8 cellular contexts compared by ENCODE assay signal in the genomic region with DNA sequence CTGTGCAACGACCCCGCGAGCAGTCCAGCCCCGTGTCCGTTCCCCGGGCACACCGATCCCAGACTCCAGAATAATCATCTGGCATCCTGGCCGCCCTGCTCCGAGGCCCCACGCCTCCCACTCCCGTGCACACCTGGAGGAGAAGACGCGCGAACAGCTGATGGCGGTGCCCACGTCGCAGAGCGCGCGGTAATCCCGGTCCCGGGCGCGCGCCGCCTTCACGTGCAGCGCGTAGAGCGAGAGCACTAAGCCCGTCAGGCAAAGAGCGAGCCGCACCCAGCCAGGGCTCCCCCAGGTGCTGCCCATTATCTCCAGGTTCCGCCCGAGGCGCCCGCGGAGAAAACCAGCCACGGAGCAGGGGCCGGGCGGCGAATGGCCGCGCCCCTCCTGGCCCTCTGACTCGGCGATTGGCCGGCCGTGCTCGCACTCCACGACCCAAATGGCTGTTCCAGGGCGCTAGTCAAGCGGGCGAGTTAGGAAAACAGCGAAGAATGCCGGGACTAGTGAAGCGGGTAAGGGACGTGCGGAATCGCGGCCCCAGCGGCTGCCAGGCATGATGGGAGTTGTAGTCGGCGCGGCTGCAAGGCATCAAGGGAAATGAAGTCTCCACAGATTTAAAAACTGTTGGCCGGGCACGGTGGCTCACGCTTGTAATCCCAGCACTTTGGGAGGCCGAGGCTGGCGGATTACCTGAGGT. TPM values are rescaled to one million over a fixed set of nuclear protein-coding genes. Genes with fewer than 3 reads are reported as not detected.
DNase-seq lines count a peak whose midpoint lies in the region; ATAC-seq and TF ChIP-seq lines count a peak whose summit lies in the region.

A gene (minus strand): TSS at position 374 of the 697 bp plus-strand sequence. CDS start 68 bp downstream, at position 306.

- intact Hi-C loops in Calu3 (cut with micrococcal nuclease; ENCODE audit: unreplicated experiment) = loop anchor here (1.0 to 2.0 kb wide), 2 partner anchors 20 to 109 kb away; a partner anchor contains a TSS

- no peaks in the 10 kb centered on the region for H3K27me3 Mint-ChIP-seq in Calu3 (ENCODE audit: unreplicated experiment)
- peaks cover 26% of the 10 kb centered on the region for H3K27me3 Mint-ChIP-seq in endothelial cell (ENCODE audit: unreplicated experiment)

- H4K20me1 ChIP-seq in OCI-LY3 (ENCODE audit: insufficient read depth, low read length) = 0 out of 2 replicates have a peak, but pooled peaks cover 4% of the 10 kb centered on the region

- H3K4me3 Mint-ChIP-seq in Calu3 (ENCODE audit: low read depth, unreplicated experiment) = peak within 1 kb of the TSS; percentile 89
- peak within 1 kb of the TSS; percentile 94 for H3K4me3 Mint-ChIP-seq in endothelial cell (ENCODE audit: unreplicated experiment)

- H3K4me1 Mint-ChIP-seq in Calu3 (ENCODE audit: low read depth, unreplicated experiment) (peaks cover 12% of the 10 kb centered on the region), endothelial cell (ENCODE audit: unreplicated experiment) (peaks cover 11% of the 10 kb centered on the region)

- peak; percentile 85 for ATAC-seq in GM21390 (IDR thresholded peaks at IDR 0.05; ENCODE audit: unreplicated experiment)

- H3K4me3 ChIP-seq in HUES6 (ENCODE audit: low read depth, low read length) (peak within 1 kb of the TSS; percentile 85), OCI-LY3 (ENCODE audit: low read length) (peak within 1 kb of the TSS; percentile 85)

- no peaks in the 10 kb centered on the region for H3K27me3 ChIP-seq in HUES6 (ENCODE audit: control insufficient read depth, insufficient read depth, low read length)
- H3K27me3 ChIP-seq in OCI-LY3 (ENCODE audit: low read depth, low read length) = no peaks in the 10 kb centered on the region

- peak within 1 kb of the TSS; percentile 82 for H3K27ac Mint-ChIP-seq in Calu3 (ENCODE audit: unreplicated experiment)
- peak within 1 kb of the TSS; percentile 68 for H3K27ac Mint-ChIP-seq in endothelial cell (ENCODE audit: unreplicated experiment)

- peak within 1 kb of the TSS; percentile 80 for H3K4me2 ChIP-seq in OCI-LY3 (ENCODE audit: low read length)

- H3K9ac ChIP-seq in HUES6 (ENCODE audit: low read length) (peak within 1 kb of the TSS; percentile 92), OCI-LY3 (ENCODE audit: low read length) (peak within 1 kb of the TSS; percentile 85)

- H3K4me1 ChIP-seq in HUES6 (ENCODE audit: control insufficient read depth, insufficient read depth, low read length) (peaks cover 4% of the 10 kb centered on the region; the same call in 1 of the 2 replicates), OCI-LY3 (ENCODE audit: low read length) (peaks cover 12% of the 10 kb centered on the region)

- H2AFZ ChIP-seq in OCI-LY3 (ENCODE audit: low read depth, low read length) = peak within 1 kb of the TSS; percentile 96

- H3K9me3 ChIP-seq in HUES6 (ENCODE audit: control insufficient read depth, insufficient read depth, low read depth, low read length) (no peaks in the 10 kb centered on the region), OCI-LY3 (ENCODE audit: insufficient read depth, low read length) (no peaks in the 10 kb centered on the region)

- peaks cover 43% of the 10 kb centered on the region for H3K36me3 Mint-ChIP-seq in Calu3 (ENCODE audit: insufficient read depth, unreplicated experiment)
- H3K36me3 Mint-ChIP-seq in endothelial cell (ENCODE audit: low read depth, unreplicated experiment) = peaks cover 8% of the 10 kb centered on the region

- H3K36me3 ChIP-seq in HUES6 (ENCODE audit: control insufficient read depth, insufficient read depth, low read length) (peaks cover 15% of the 10 kb centered on the region), OCI-LY3 (replicated peaks; ENCODE audit: low read depth, low read length) (peaks cover 11% of the 10 kb centered on the region)

- CTCF ChIA-PET in Calu3 (lab: Charles Lee) = interaction anchor here (0.6 to 2.7 kb wide), 4 partner anchors 48 to 364 kb away, joined by 3 to 16 read pairs (median 11); a partner anchor contains a TSS

- H3K27ac ChIP-seq in HUES6 (ENCODE audit: low read depth, low read length) (peak within 1 kb of the TSS; percentile 53), OCI-LY3 (ENCODE audit: low read length) (peak within 1 kb of the TSS; percentile 71)

- TF ChIP-seq CTCF in Calu3 (IDR thresholded peaks at IDR 0.05; ENCODE audit: unreplicated experiment) (no peak), OCI-LY3 (IDR thresholded peaks at IDR 0.05; ENCODE audit: low read depth, low read length) (no peak), endothelial cell (IDR thresholded peaks at IDR 0.05; ENCODE audit: unreplicated experiment) (no peak)

- H3K79me2 ChIP-seq in OCI-LY3 (ENCODE audit: low read length) = peaks cover 39% of the 10 kb centered on the region

- peak; percentile 97 for DNase-seq in Calu3
- peak; percentile 91 for DNase-seq in activated CD8-positive, alpha-beta memory T cell treated with anti-CD3 and anti-CD28 coated beads, Interleukin-2, amount 50 U/mL, for 48 hours
- peak; percentile 85 for DNase-seq in endothelial cell (ENCODE audit: low spot score)
- DNase-seq in middle frontal gyrus (ENCODE audit: extremely low spot score, low spot score) = peak; percentile 91
- DNase-seq in stimulated activated CD8-positive, alpha-beta memory T cell treated with anti-CD3 and anti-CD28 coated beads, Interleukin-2, amount 100 ng/mL, for 48 hours (ENCODE audit: low read depth in 2 of 2) = peak; percentile 77 to 84

- H3K9me3 Mint-ChIP-seq in Calu3 (ENCODE audit: low read depth, unreplicated experiment) (peaks cover 3% of the 10 kb centered on the region), endothelial cell (ENCODE audit: unreplicated experiment) (no peaks in the 10 kb centered on the region)

- no TSS peak for BruUV-seq in Calu3 (replicated peaks; lab: Mats Ljungman, UMichigan)

RNA-seq across cellular contexts. Expression of the gene that starts here (rescaled TPM):
- total RNA-seq in Calu3 (2022) = 80.1 and 86.8 TPM in 2 replicates
- 59.6 TPM for total RNA-seq in endothelial cell (ENCODE audit: unreplicated experiment)

Comparison
In these comparisons a context has a peak if more than half of its experiments do, and no peak if none do; other contexts are left out.
1. Peak in every context shown above with its lines: DNase-seq, ATAC-seq, H3K4me3 ChIP-seq and H3K27ac ChIP-seq.